ENCODE assay signal across 27 cellular contexts in genomic region chr11:120240866-120241265, GRCh38. TPM values are rescaled to one million over a fixed set of nuclear protein-coding genes. Genes with fewer than 3 reads are reported as not detected.
"Had no signal": no experiment of that assay in that cellular context is flagged by ENCODE, and none has a peak within 500 bp of the region (broad histone marks: within the 10 kb centered on the region; RNA-seq: fewer than 3 reads in every experiment).

No MANE protein-coding gene starts in this region.

- H3K4me1 Mint-ChIP-seq: activated T-helper 17 cell treated with anti-CD3 and anti-CD28 coated beads, Interleukin-2, amount 50 U/mL, for 72 hours had no signal

- H3K4me3 Mint-ChIP-seq: activated CD4-positive, alpha-beta memory T cell treated with anti-CD3 and anti-CD28 coated beads, Interleukin-2, amount 10 ng/mL, durations not matched to agents 7 days and 5 days; activated CD8-positive, alpha-beta memory T cell treated with anti-CD3 and anti-CD28 coated beads, Interleukin-2, amount 10 ng/mL, durations not matched to agents 7 days and 5 days; activated naive CD8-positive, alpha-beta T cell treated with anti-CD3 and anti-CD28 coated beads, Interleukin-2, amount 10 ng/mL, durations not matched to agents 7 days and 5 days; activated T-helper 17 cell treated with anti-CD3 and anti-CD28 coated beads, Interleukin-2, amount 50 U/mL, for 72 hours; effector memory CD8-positive, alpha-beta T cell; naive thymus-derived CD8-positive, alpha-beta T cell; T-cell had no signal

- H3K27ac Mint-ChIP-seq: activated CD4-positive, alpha-beta memory T cell treated with anti-CD3 and anti-CD28 coated beads, Interleukin-2, amount 10 ng/mL, durations not matched to agents 7 days and 5 days; activated CD8-positive, alpha-beta memory T cell treated with anti-CD3 and anti-CD28 coated beads, Interleukin-2, amount 10 ng/mL, durations not matched to agents 7 days and 5 days; activated naive CD8-positive, alpha-beta T cell treated with anti-CD3 and anti-CD28 coated beads, Interleukin-2, amount 10 ng/mL, durations not matched to agents 7 days and 5 days; activated T-helper 17 cell treated with anti-CD3 and anti-CD28 coated beads, Interleukin-2, amount 50 U/mL, for 72 hours; effector memory CD8-positive, alpha-beta T cell; naive thymus-derived CD8-positive, alpha-beta T cell had no signal

- H3K36me3 ChIP-seq: transverse colon had no signal

- H3K9me3 Mint-ChIP-seq: activated CD4-positive, alpha-beta memory T cell treated with anti-CD3 and anti-CD28 coated beads, Interleukin-2, amount 10 ng/mL, durations not matched to agents 7 days and 5 days; activated naive CD8-positive, alpha-beta T cell treated with anti-CD3 and anti-CD28 coated beads, Interleukin-2, amount 10 ng/mL, durations not matched to agents 7 days and 5 days; activated T-helper 17 cell treated with anti-CD3 and anti-CD28 coated beads, Interleukin-2, amount 50 U/mL, for 72 hours; effector memory CD8-positive, alpha-beta T cell; naive thymus-derived CD8-positive, alpha-beta T cell; T-cell had no signal

- H3K36me3 Mint-ChIP-seq: activated CD8-positive, alpha-beta memory T cell treated with anti-CD3 and anti-CD28 coated beads, Interleukin-2, amount 10 ng/mL, durations not matched to agents 7 days and 5 days; activated naive CD8-positive, alpha-beta T cell treated with anti-CD3 and anti-CD28 coated beads, Interleukin-2, amount 10 ng/mL, durations not matched to agents 7 days and 5 days; T-cell had no signal

- ATAC-seq: activated CD8-positive, alpha-beta memory T cell treated with anti-CD3 and anti-CD28 coated beads, Interleukin-2, amount 10 ng/mL, durations not matched to agents 7 days and 5 days; activated T-helper 17 cell treated with anti-CD3 and anti-CD28 coated beads, Interleukin-2, amount 50 U/mL, for 72 hours; effector memory CD8-positive, alpha-beta T cell; foreskin keratinocyte; naive thymus-derived CD8-positive, alpha-beta T cell; SK-N-SH treated with all-trans-retinoic acid at 6 μM for 48 hours; stimulated activated naive CD8-positive, alpha-beta T cell treated with anti-CD3 and anti-CD28 coated beads, Interleukin-15, Interleukin-2, amounts not matched to agents 100 U/mL and 50 U/mL, for 24 hours; T-cell had no signal

- H3K9me3 ChIP-seq: transverse colon had no signal

- DNase-seq: activated CD4-positive, alpha-beta memory T cell treated with anti-CD3 and anti-CD28 coated beads, Interleukin-2, amount 10 ng/mL, durations not matched to agents 7 days and 5 days; activated CD4-positive, alpha-beta T cell treated with anti-CD3 and anti-CD28 coated beads for 48 hours; activated CD4-positive, CD25-positive, alpha-beta regulatory T cell; activated CD8-positive, alpha-beta memory T cell treated with anti-CD3 and anti-CD28 coated beads, Interleukin-2, amount 10 ng/mL, durations not matched to agents 7 days and 5 days; activated naive CD4-positive, alpha-beta T cell treated with Interleukin-2 at 50 U/mL for 16 hours; activated naive CD8-positive, alpha-beta T cell treated with anti-CD3 and anti-CD28 coated beads, Interleukin-2, amount 10 ng/mL, durations not matched to agents 7 days and 5 days; amygdala; caudate nucleus; effector memory CD8-positive, alpha-beta T cell; foreskin keratinocyte; hippocampal formation; kidney; mesenchymal stem cell; retina; stimulated activated CD4-positive, alpha-beta T cell treated with anti-CD3 and anti-CD28 coated beads, Interleukin-12 subunit alpha, Interleukin-12 subunit beta, amount 100 ng/mL, for 4 hours; stimulated activated CD4-positive, alpha-beta T cell treated with anti-CD3 and anti-CD28 coated beads, Interleukin-1b, Interleukin-23, amount 100 ng/mL, for 48 hours; substantia nigra; T-cell; T-helper 9 cell; transverse colon had no signal

- H3K27ac ChIP-seq: epithelial cell of prostate, foreskin keratinocyte, transverse colon had no signal

RNA-seq across cellular contexts. Expression of gene POU2F3, which starts 0.9 kb away (rescaled TPM):
- total RNA-seq: activated CD4-positive, alpha-beta memory T cell treated with anti-CD3 and anti-CD28 coated beads, Interleukin-2, amount 10 ng/mL, durations not matched to agents 7 days and 5 days; activated CD8-positive, alpha-beta memory T cell treated with anti-CD3 and anti-CD28 coated beads, Interleukin-2, amount 10 ng/mL, durations not matched to agents 7 days and 5 days; activated naive CD8-positive, alpha-beta T cell treated with anti-CD3 and anti-CD28 coated beads, Interleukin-2, amount 10 ng/mL, durations not matched to agents 7 days and 5 days; fibroblast of lung; liver; naive thymus-derived CD8-positive, alpha-beta T cell; T-cell had no signal
